ENCODE assay signal across 1 cellular context in genomic region chr4:17510582-17510981, GRCh38.
TF ChIP-seq lines count a peak whose summit lies in the region.

No MANE protein-coding gene starts in this region.

TF ChIP-seq in HepG2, 621 proteins besides CTCF, POLR2A, EP300 and RAD21:
- TF ChIP-seq LRRFIP1 (CRISPR knock-in tag; conservative IDR thresholded peaks at IDR 0.05): no peak
- 0 out of 2 replicates have a peak, but pooled peaks have one; percentile 4 for TF ChIP-seq TBX2 (CRISPR knock-in tag; IDR thresholded peaks at IDR 0.05; ENCODE audit: borderline replicate concordance)
- 0 out of 2 replicates have a peak, but pooled peaks have one; percentile 10 for TF ChIP-seq ZSCAN22 (CRISPR knock-in tag; IDR thresholded peaks at IDR 0.05)
